In genomic region chr14:101291390-101291789, GRCh38 we compare ENCODE assay signal across 34 cellular contexts.
"Had no signal": no experiment of that assay in that cellular context is flagged by ENCODE, and none has a peak within 500 bp of the region (broad histone marks: within the 10 kb centered on the region; RNA-seq: fewer than 3 reads in every experiment).

No MANE protein-coding gene starts in this region.

- H3K27ac ChIP-seq: adrenal gland, body of pancreas, brain microvascular endothelial cell, breast epithelium had no signal

- H3K4me3 ChIP-seq: adrenal gland, body of pancreas, breast epithelium had no signal

- H3K4me3 Mint-ChIP-seq: activated B cell treated with CpG ODN at 0.5 μM for 24 hours; activated CD4-positive, alpha-beta memory T cell treated with anti-CD3 and anti-CD28 coated beads for 36 hours; activated CD8-positive, alpha-beta T cell treated with anti-CD3 and anti-CD28 coated beads for 36 hours; activated naive CD4-positive, alpha-beta T cell treated with anti-CD3 and anti-CD28 coated beads for 36 hours; activated naive CD8-positive, alpha-beta T cell treated with anti-CD3 and anti-CD28 coated beads for 36 hours; activated T-cell treated with anti-CD3 and anti-CD28 coated beads, Interleukin-2, amount 50 U/mL, for 4 hours; activated T-cell treated with anti-CD3 and anti-CD28 coated beads, Interleukin-2, amount 50 U/mL, for 72 hours; activated T-helper 1 cell treated with anti-CD3 and anti-CD28 coated beads, Interleukin-12 subunit alpha, Interleukin-12 subunit beta, Interleukin-2, Interleukin-4 antibody, amounts not matched to agents 30 ng/mL and 10 ng/mL and 1 ng/mL, durations not matched to agents 14 hours and 24 hours and 36 hours; activated T-helper 17 cell treated with anti-CD3 and anti-CD28 coated beads, Interleukin-2, amount 50 U/mL, for 72 hours; T-helper 1 cell treated with Interleukin-12 subunit alpha and Interleukin-12 subunit beta and Interleukin-4 antibody, amounts not matched to agents 30 μg/mL and 1 μg/mL, for 36 hours; T-helper 2 cell treated with Interferon-gamma antibody and Interleukin-4, amounts not matched to agents 5 μg/mL and 100 μg/mL, for 36 hours had no signal

- H3K27me3 ChIP-seq: adrenal gland, body of pancreas, brain microvascular endothelial cell had no signal

- H3K9me3 Mint-ChIP-seq: T-helper 1 cell treated with Interleukin-12 subunit alpha and Interleukin-12 subunit beta and Interleukin-4 antibody, amounts not matched to agents 30 μg/mL and 1 μg/mL, for 36 hours; T-helper 2 cell treated with Interferon-gamma antibody and Interleukin-4, amounts not matched to agents 5 μg/mL and 100 μg/mL, for 36 hours had no signal

- DNase-seq: activated B cell treated with CpG ODN at 0.5 μM for 24 hours; activated CD4-positive, alpha-beta memory T cell treated with anti-CD3 and anti-CD28 coated beads for 36 hours; activated CD4-positive, alpha-beta T cell treated with anti-CD3 and anti-CD28 coated beads for 48 hours; activated CD4-positive, alpha-beta T cell treated with anti-CD3 and anti-CD28 coated beads, Interleukin-2, amount 50 U/mL, for 1 hour; activated CD4-positive, alpha-beta T cell treated with anti-CD3 and anti-CD28 coated beads, Interleukin-2, amount 50 U/mL, for 4 hours; activated CD4-positive, CD25-positive, alpha-beta regulatory T cell treated with anti-CD3 and anti-CD28 coated beads, Interleukin-2, amount 50 U/mL, for 72 hours; activated CD8-positive, alpha-beta memory T cell treated with anti-CD3 and anti-CD28 coated beads, Interleukin-2, amount 50 U/mL, for 4 hours; activated CD8-positive, alpha-beta T cell treated with anti-CD3 and anti-CD28 coated beads for 36 hours; activated effector memory CD4-positive, alpha-beta T cell treated with anti-CD3 and anti-CD28 coated beads, Interleukin-2, amount 50 U/mL, for 16 hours; activated gamma-delta T cell treated with Interleukin-2 at 50 U/mL for 16 hours; activated naive CD4-positive, alpha-beta T cell; activated naive CD4-positive, alpha-beta T cell treated with anti-CD3 and anti-CD28 coated beads for 36 hours; activated naive CD4-positive, alpha-beta T cell treated with anti-CD3 and anti-CD28 coated beads, Interleukin-2, amount 50 U/mL, for 16 hours; activated naive CD8-positive, alpha-beta T cell treated with anti-CD3 and anti-CD28 coated beads for 36 hours; activated T-cell treated with anti-CD3 and anti-CD28 coated beads for 4 hours; activated T-cell treated with anti-CD3 and anti-CD28 coated beads, Interleukin-2, amount 50 U/mL, for 1 hour; activated T-cell treated with anti-CD3 and anti-CD28 coated beads, Interleukin-2, amount 50 U/mL, for 4 hours; activated T-cell treated with anti-CD3 and anti-CD28 coated beads, Interleukin-2, amount 50 U/mL, for 72 hours; adrenal gland; amniotic stem cell; aorta; body of pancreas; brain microvascular endothelial cell; central memory CD4-positive, alpha-beta T cell; T-helper 1 cell; T-helper 2 cell; T-helper 9 cell had no signal

- H3K9me3 ChIP-seq: adrenal gland, body of pancreas, breast epithelium had no signal

- H3K36me3 ChIP-seq: adrenal gland, brain microvascular endothelial cell, breast epithelium had no signal

- FAIRE-seq: astrocyte had no signal

- H3K27ac Mint-ChIP-seq: activated B cell treated with CpG ODN at 0.5 μM for 24 hours; activated CD4-positive, alpha-beta memory T cell treated with anti-CD3 and anti-CD28 coated beads for 36 hours; activated CD8-positive, alpha-beta T cell treated with anti-CD3 and anti-CD28 coated beads for 36 hours; activated naive CD4-positive, alpha-beta T cell treated with anti-CD3 and anti-CD28 coated beads for 36 hours; activated naive CD4-positive, alpha-beta T cell treated with anti-CD3 and anti-CD28 coated beads, Interleukin-2, amount 50 U/mL, for 72 hours; activated naive CD8-positive, alpha-beta T cell treated with anti-CD3 and anti-CD28 coated beads for 36 hours; activated T-cell treated with anti-CD3 and anti-CD28 coated beads, Interleukin-2, amount 50 U/mL, for 72 hours; activated T-helper 1 cell treated with anti-CD3 and anti-CD28 coated beads, Interleukin-12 subunit alpha, Interleukin-12 subunit beta, Interleukin-2, Interleukin-4 antibody, amounts not matched to agents 30 ng/mL and 10 ng/mL and 1 ng/mL, durations not matched to agents 14 hours and 24 hours and 36 hours; activated T-helper 17 cell treated with anti-CD3 and anti-CD28 coated beads, Interleukin-2, amount 50 U/mL, for 72 hours; T-helper 1 cell treated with Interleukin-12 subunit alpha and Interleukin-12 subunit beta and Interleukin-4 antibody, amounts not matched to agents 30 μg/mL and 1 μg/mL, for 36 hours; T-helper 2 cell treated with Interferon-gamma antibody and Interleukin-4, amounts not matched to agents 5 μg/mL and 100 μg/mL, for 36 hours had no signal

- H3K4me1 ChIP-seq: adrenal gland, body of pancreas, breast epithelium had no signal

- H3K4me1 Mint-ChIP-seq: activated B cell treated with CpG ODN at 0.5 μM for 24 hours; activated naive CD8-positive, alpha-beta T cell treated with anti-CD3 and anti-CD28 coated beads for 36 hours; activated T-helper 17 cell treated with anti-CD3 and anti-CD28 coated beads, Interleukin-2, amount 50 U/mL, for 72 hours had no signal
